Comparison of ENCODE assay signal across 19 cellular contexts in genomic region chr13:69959041-69959440, GRCh38.
DNase-seq lines count a peak whose midpoint lies in the region; ATAC-seq and TF ChIP-seq lines count a peak whose summit lies in the region.
"Had no signal": no experiment of that assay in that cellular context is flagged by ENCODE, and none has a peak within 500 bp of the region (broad histone marks: within the 10 kb centered on the region; RNA-seq: fewer than 3 reads in every experiment).

No MANE protein-coding gene starts in this region.

- TF ChIP-seq CTCF in smooth muscle cell (IDR thresholded peaks at IDR 0.05; ENCODE audit: borderline replicate concordance, insufficient read depth, poor library complexity, severe bottlenecking), result no peak

- 70% methylated on average over 2 of the region's 2 CpGs for WGBS in smooth muscle cell (ENCODE audit: low lambda C conversion rate)

- no peak overlapping the region for H3K27ac ChIP-seq in smooth muscle cell (ENCODE audit: low read depth)
- H3K27ac ChIP-seq: 22Rv1, BLaER1, HL-60 had no signal

- no peaks in the 10 kb centered on the region for H4K20me1 ChIP-seq in smooth muscle cell (ENCODE audit: low read depth)
- H4K20me1 ChIP-seq: BLaER1 had no signal

- peak overlapping the region; percentile 92 for H2AFZ ChIP-seq in smooth muscle cell (ENCODE audit: low read depth)

- no peaks in the 10 kb centered on the region for H3K79me2 ChIP-seq in smooth muscle cell (ENCODE audit: low read depth)

- ATAC-seq in GM18498 (IDR thresholded peaks at IDR 0.05; ENCODE audit: unreplicated experiment), result no peak

- H3K4me3 ChIP-seq in smooth muscle cell, result no peak overlapping the region
- H3K4me3 ChIP-seq: BLaER1 had no signal

- H3K9ac ChIP-seq in smooth muscle cell (ENCODE audit: low read depth), result no peak overlapping the region
- H3K9ac ChIP-seq: BLaER1 had no signal

- H3K9me3 ChIP-seq in smooth muscle cell (replicated peaks; ENCODE audit: low read depth), result no peaks in the 10 kb centered on the region
- H3K9me3 ChIP-seq: BLaER1 had no signal

- no peaks in the 10 kb centered on the region for H3K36me3 ChIP-seq in smooth muscle cell (ENCODE audit: low read depth)
- H3K36me3 ChIP-seq: BLaER1 had no signal

- no peak overlapping the region for H3K4me2 ChIP-seq in smooth muscle cell
- H3K4me2 ChIP-seq: BLaER1 had no signal

- H3F3A ChIP-seq in smooth muscle cell (ENCODE audit: low read depth), result no peaks in the 10 kb centered on the region

- H3K27me3 ChIP-seq in smooth muscle cell (ENCODE audit: low read depth), result no peaks in the 10 kb centered on the region
- H3K27me3 ChIP-seq: BLaER1 had no signal

- no peaks in the 10 kb centered on the region for H3K4me1 ChIP-seq in smooth muscle cell (ENCODE audit: low read depth)

- DNase-seq in NCI-H2081 (lab: John Stamatoyannopoulos, UW), result peak; percentile 12 to 78
- DNase-seq in NCI-H2081 treated with DMSO at 0.1 percent for 48 hours (lab: John Stamatoyannopoulos, UW), result no peak
- DNase-seq in astrocyte of the hippocampus (ENCODE audit: low read depth, low spot score), result peak; percentile 0
- peak; percentile 13 for DNase-seq in left kidney (ENCODE audit: low read depth, low spot score)
- no peak for DNase-seq in smooth muscle cell (lab: John Stamatoyannopoulos, UW; ENCODE audit: unreplicated experiment)
- DNase-seq in SHP77 (lab: John Stamatoyannopoulos, UW), result no peak
- DNase-seq in NCI-H1694 (lab: John Stamatoyannopoulos, UW), result no peak
- DNase-seq: CD8-positive, alpha-beta memory T cell; HFFc6; KBM-7; NCI-H1092; NCI-H2171; NCI-H446 treated with DMSO at 0.1 percent for 48 hours; NCI-H82; SIG-M5 had no signal

Comparison
In these comparisons a context has a peak if more than half of its experiments do, and no peak if none do; other contexts are left out.
1. DNase-seq: peak in NCI-H2081 (2 of 2), astrocyte of the hippocampus (single experiment) and left kidney (single experiment); none in NCI-H2081 treated with DMSO at 0.1 percent for 48 hours (single experiment), smooth muscle cell (single experiment), SHP77 (0 of 2) and NCI-H1694 (single experiment).